2 cellular contexts compared by ENCODE assay signal in the genomic region with DNA sequence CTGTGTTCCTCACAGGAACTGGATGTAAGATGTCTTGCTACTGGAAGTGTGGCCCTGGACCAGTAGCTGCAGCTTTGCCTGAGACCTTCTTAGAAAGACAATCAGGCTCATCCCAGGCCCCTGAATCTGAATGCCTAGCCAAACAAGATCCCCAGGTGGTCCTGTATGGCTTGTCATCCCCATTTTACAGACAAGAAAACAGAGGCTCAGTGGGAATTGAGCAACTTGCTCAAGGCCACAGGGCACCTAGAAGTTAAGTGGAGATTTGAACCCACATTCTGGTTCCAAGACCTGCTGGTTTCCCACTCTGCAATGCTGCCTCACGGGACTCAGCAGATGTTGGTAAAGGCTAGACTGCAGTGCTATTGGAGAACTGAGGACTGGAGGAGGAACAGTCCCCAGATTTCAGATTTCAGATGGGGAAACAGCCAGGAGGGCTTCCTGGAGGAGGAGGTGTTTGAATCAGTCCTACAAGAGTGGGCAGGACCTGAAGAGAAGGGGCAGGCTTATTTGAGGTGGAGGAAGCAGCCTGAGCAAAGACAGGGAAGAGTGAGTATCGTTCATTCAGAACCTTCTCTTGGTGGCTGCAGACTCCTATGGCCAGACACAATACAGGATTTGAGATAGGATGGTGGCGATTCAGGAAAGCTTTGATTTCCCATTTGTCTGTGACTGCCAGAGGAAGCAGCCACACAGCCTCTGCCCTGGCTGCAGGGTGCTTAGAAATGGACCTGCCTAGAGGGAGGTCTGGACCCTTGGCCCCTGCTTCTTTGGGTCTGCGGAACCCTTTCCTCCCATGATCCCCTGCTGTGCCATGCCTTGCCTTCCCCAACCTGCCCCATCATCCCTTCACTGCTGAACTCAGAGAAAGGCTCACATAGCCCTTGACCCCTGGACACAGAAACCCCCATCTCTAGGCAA.
TF ChIP-seq lines count a peak whose summit lies in the region.

No MANE protein-coding gene starts in this region.

TF ChIP-seq in HepG2, 621 proteins besides CTCF, POLR2A, EP300 and RAD21:
- TF ChIP-seq WIZ (CRISPR knock-in tag; IDR thresholded peaks at IDR 0.05) = no peak
- TF ChIP-seq, protein P1, sequence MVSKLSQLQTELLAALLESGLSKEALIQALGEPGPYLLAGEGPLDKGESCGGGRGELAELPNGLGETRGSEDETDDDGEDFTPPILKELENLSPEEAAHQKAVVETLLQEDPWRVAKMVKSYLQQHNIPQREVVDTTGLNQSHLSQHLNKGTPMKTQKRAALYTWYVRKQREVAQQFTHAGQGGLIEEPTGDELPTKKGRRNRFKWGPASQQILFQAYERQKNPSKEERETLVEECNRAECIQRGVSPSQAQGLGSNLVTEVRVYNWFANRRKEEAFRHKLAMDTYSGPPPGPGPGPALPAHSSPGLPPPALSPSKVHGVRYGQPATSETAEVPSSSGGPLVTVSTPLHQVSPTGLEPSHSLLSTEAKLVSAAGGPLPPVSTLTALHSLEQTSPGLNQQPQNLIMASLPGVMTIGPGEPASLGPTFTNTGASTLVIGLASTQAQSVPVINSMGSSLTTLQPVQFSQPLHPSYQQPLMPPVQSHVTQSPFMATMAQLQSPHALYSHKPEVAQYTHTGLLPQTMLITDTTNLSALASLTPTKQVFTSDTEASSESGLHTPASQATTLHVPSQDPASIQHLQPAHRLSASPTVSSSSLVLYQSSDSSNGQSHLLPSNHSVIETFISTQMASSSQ (IDR thresholded peaks at IDR 0.05; ENCODE audit: low read depth) = no peak
- TF ChIP-seq, protein P1 (CRISPR knock-in tag; IDR thresholded peaks at IDR 0.05; ENCODE audit: borderline replicate concordance) = no peak
- TF ChIP-seq ZNF574 (CRISPR knock-in tag; IDR thresholded peaks at IDR 0.05) = no peak
- TF ChIP-seq PCBP1 (IDR thresholded peaks at IDR 0.05; ENCODE audit: borderline replicate concordance, low read depth, low read length) = no peak
- TF ChIP-seq ZNF782 (CRISPR knock-in tag; IDR thresholded peaks at IDR 0.05; ENCODE audit: borderline replicate concordance) = no peak
- TF ChIP-seq ZFP36 (IDR thresholded peaks at IDR 0.05; ENCODE audit: borderline replicate concordance, low read depth, low read length, partially characterized antibody) = peak; percentile 37
- TF ChIP-seq, protein P2, sequence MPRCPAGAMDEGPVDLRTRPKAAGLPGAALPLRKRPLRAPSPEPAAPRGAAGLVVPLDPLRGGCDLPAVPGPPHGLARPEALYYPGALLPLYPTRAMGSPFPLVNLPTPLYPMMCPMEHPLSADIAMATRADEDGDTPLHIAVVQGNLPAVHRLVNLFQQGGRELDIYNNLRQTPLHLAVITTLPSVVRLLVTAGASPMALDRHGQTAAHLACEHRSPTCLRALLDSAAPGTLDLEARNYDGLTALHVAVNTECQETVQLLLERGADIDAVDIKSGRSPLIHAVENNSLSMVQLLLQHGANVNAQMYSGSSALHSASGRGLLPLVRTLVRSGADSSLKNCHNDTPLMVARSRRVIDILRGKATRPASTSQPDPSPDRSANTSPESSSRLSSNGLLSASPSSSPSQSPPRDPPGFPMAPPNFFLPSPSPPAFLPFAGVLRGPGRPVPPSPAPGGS (CRISPR knock-in tag; IDR thresholded peaks at IDR 0.05) = no peak
- TF ChIP-seq ZNF652 (CRISPR knock-in tag; IDR thresholded peaks at IDR 0.05; ENCODE audit: borderline replicate concordance, low read depth) = no peak
- TF ChIP-seq ZNF629 (CRISPR knock-in tag; conservative IDR thresholded peaks at IDR 0.05) = 0 out of 2 replicates have a peak, but pooled peaks have one; percentile 37
- no peak for TF ChIP-seq AGO2 (optimal IDR thresholded peaks at IDR 0.05; ENCODE audit: low read depth, low read length)
TF ChIP-seq in HepG2: peak in this region for 2.

TF ChIP-seq in H1, 55 proteins besides CTCF, POLR2A, EP300 and RAD21:
- peak; percentile 53; the same call in 1 of the 2 replicates for TF ChIP-seq KDM1A (IDR thresholded peaks at IDR 0.05; ENCODE audit: borderline replicate concordance, low read length)
- TF ChIP-seq CEBPB (IDR thresholded peaks at IDR 0.05; ENCODE audit: low read depth, low read length) = no peak
